ENCODE assay signal across 18 cellular contexts in genomic region chr3:61978460-61979419, GRCh38.
DNase-seq lines count a peak whose midpoint lies in the region; ATAC-seq and TF ChIP-seq lines count a peak whose summit lies in the region.
"Had no signal": no experiment of that assay in that cellular context is flagged by ENCODE, and none has a peak within 500 bp of the region (broad histone marks: within the 10 kb centered on the region; RNA-seq: fewer than 3 reads in every experiment).

No MANE protein-coding gene starts in this region.

- no peaks in the 10 kb centered on the region for H4K20me1 ChIP-seq in BLaER1 treated with 17β-estradiol and CSF1 and Interleukin-3, amounts not matched to agents 10 nM and 100 nM

- H3K4me2 ChIP-seq in BLaER1 treated with 17β-estradiol and CSF1 and Interleukin-3, amounts not matched to agents 10 nM and 100 nM: peak overlapping the region in 10 of 11 experiments; percentile 30 to 68 (median 42); a peak in 9 of 22 replicates

- no peak overlapping the region for H3K27ac ChIP-seq in BLaER1 treated with 17β-estradiol and CSF1 and Interleukin-3, amounts not matched to agents 10 nM and 100 nM
- H3K27ac ChIP-seq in mesodermal cell (ENCODE audit: low read depth, low read length, severe bottlenecking): peak overlapping the region; percentile 39
- H3K27ac ChIP-seq: Peyer's patch had no signal

- H3K4me1 ChIP-seq in BLaER1 treated with 17β-estradiol and CSF1 and Interleukin-3, amounts not matched to agents 10 nM and 100 nM: peaks cover 8 to 23% (median 14%) of the 10 kb centered on the region in 10 experiments; a peak in 19 of 20 replicates
- peaks cover 12% of the 10 kb centered on the region for H3K4me1 ChIP-seq in mesodermal cell (ENCODE audit: control insufficient read depth, insufficient read depth, low read length, poor library complexity, severe bottlenecking)

- H3K36me3 ChIP-seq in BLaER1 treated with 17β-estradiol and CSF1 and Interleukin-3, amounts not matched to agents 10 nM and 100 nM: no peaks in the 10 kb centered on the region
- no peaks in the 10 kb centered on the region for H3K36me3 ChIP-seq in mesodermal cell (ENCODE audit: control insufficient read depth, insufficient read depth, low read length)
- H3K36me3 ChIP-seq: Peyer's patch had no signal

- H3K9me3 ChIP-seq in BLaER1 treated with 17β-estradiol and CSF1 and Interleukin-3, amounts not matched to agents 10 nM and 100 nM (replicated peaks in 1 of 11): peaks cover 0 to 6% (median 0%) of the 10 kb centered on the region in 11 experiments; a peak in 4 of 22 replicates
- no peaks in the 10 kb centered on the region for H3K9me3 ChIP-seq in mesodermal cell (ENCODE audit: control insufficient read depth, low read length)
- H3K9me3 ChIP-seq: Peyer's patch had no signal

- TF ChIP-seq CTCF in LNCaP clone FGC (IDR thresholded peaks at IDR 0.05; ENCODE audit: control insufficient read depth, extremely low read depth, insufficient read depth): no peak

- DNase-seq in LNCaP clone FGC (ENCODE audit: low read depth): peak; percentile 90
- DNase-seq in fibroblast of the conjunctiva (ENCODE audit: low read depth): peak; percentile 1
- no peak for DNase-seq in DMS53 (lab: John Stamatoyannopoulos, UW)
- no peak for DNase-seq in activated CD8-positive, alpha-beta memory T cell treated with anti-CD3 and anti-CD28 coated beads for 24 hours
- no peak for DNase-seq in KG1 (lab: John Stamatoyannopoulos, UW)
- DNase-seq: 8988T; Calu3; CD8-positive, alpha-beta memory T cell; EL; NCI-H1092; NCI-H1436; NCI-H187 treated with DMSO at 0.1 percent for 48 hours; NCI-H2227 treated with DMSO at 0.1 percent for 48 hours; NCI-H524 treated with DMSO at 0.1 percent for 48 hours; Peyer's patch had no signal

- WGBS in mesodermal cell (ENCODE audit: insufficient coverage in 2 of 2), 2 experiments: 90 to 100% methylated on average over 2 to 4 of the region's 8 CpGs

- ATAC-seq in HG03175 (IDR thresholded peaks at IDR 0.05; ENCODE audit: unreplicated experiment): no peak

- H3K9ac ChIP-seq in BLaER1 treated with 17β-estradiol and CSF1 and Interleukin-3, amounts not matched to agents 10 nM and 100 nM: no peak overlapping the region

- H3K27me3 ChIP-seq in BLaER1 treated with 17β-estradiol and CSF1 and Interleukin-3, amounts not matched to agents 10 nM and 100 nM: no peaks in the 10 kb centered on the region
- H3K27me3 ChIP-seq: Peyer's patch had no signal

- H3K4me3 ChIP-seq in BLaER1 treated with 17β-estradiol and CSF1 and Interleukin-3, amounts not matched to agents 10 nM and 100 nM: no peak overlapping the region
- H3K4me3 ChIP-seq in LNCaP clone FGC (ENCODE audit: low read depth, low read length): no peak overlapping the region
- no peak overlapping the region for H3K4me3 ChIP-seq in mesodermal cell (ENCODE audit: extremely low read depth, insufficient read depth, low read length, poor library complexity, severe bottlenecking)
- H3K4me3 ChIP-seq: Peyer's patch had no signal

Comparison
In these comparisons a context has a peak if more than half of its experiments do, and no peak if none do; other contexts are left out.
1. DNase-seq: peak in LNCaP clone FGC (single experiment) and fibroblast of the conjunctiva (single experiment); none in DMS53 (single experiment), activated CD8-positive, alpha-beta memory T cell treated with anti-CD3 and anti-CD28 coated beads for 24 hours (single experiment) and KG1 (single experiment).